ENCODE assay signal across 12 cellular contexts in the genomic region with DNA sequence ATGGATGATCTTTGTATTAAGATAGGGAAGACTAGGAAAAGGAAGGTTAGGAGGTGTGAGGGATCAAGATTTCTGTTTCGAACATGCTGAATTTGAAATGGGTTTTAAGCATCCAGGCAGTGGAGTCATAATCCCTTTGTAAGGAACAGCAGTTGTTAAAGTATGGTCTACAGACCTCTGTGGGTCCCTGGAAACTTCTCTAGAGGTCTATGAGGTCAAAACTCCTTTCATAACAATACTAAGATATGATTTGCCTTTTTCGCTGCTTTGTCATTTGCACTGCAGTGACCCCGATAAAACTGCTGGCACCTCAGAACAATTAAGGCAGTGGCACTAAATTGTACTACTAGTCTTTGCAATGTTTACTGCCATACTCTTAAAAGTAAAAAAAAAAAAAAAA. TPM values are rescaled to one million over a fixed set of nuclear protein-coding genes. Genes with fewer than 3 reads are reported as not detected.
DNase-seq lines count a peak whose midpoint lies in the region; ATAC-seq, FAIRE-seq and TF ChIP-seq lines count a peak whose summit lies in the region.
"Had no signal": no experiment of that assay in that cellular context is flagged by ENCODE, and none has a peak within 500 bp of the region (broad histone marks: within the 10 kb centered on the region; RNA-seq: fewer than 3 reads in every experiment).

No MANE protein-coding gene starts in this region.

- H3K9me3 ChIP-seq in breast epithelium (no peaks in the 10 kb centered on the region), SJCRH30 (replicated peaks) (no peaks in the 10 kb centered on the region), endothelial cell of umbilical vein (replicated peaks; ENCODE audit: control insufficient read depth, insufficient read depth, low read length) (no peaks in the 10 kb centered on the region), thymus (ENCODE audit: control insufficient read depth) (no peaks in the 10 kb centered on the region)
- H3K9me3 ChIP-seq: heart left ventricle had no signal

- H2AFZ ChIP-seq in endothelial cell of umbilical vein (ENCODE audit: low read depth, low read length): no peak overlapping the region

- peak overlapping the region; percentile 100 for H3K4me3 Mint-ChIP-seq in MCF 10A (ENCODE audit: unreplicated experiment)
- H3K4me3 Mint-ChIP-seq: dendritic cell treated with granulocyte-macrophage colony-stimulating factor and Interleukin-4, amounts not matched to agents 40 ng/mL and 50 ng/mL, for 4 days had no signal

- H3K27me3 Mint-ChIP-seq in MCF 10A (ENCODE audit: insufficient read depth, unreplicated experiment): no peaks in the 10 kb centered on the region
- H3K27me3 Mint-ChIP-seq: dendritic cell treated with granulocyte-macrophage colony-stimulating factor and Interleukin-4, amounts not matched to agents 40 ng/mL and 50 ng/mL, for 4 days had no signal

- H3K27ac Mint-ChIP-seq in MCF 10A (ENCODE audit: low read depth, unreplicated experiment): peak overlapping the region; percentile 12
- H3K27ac Mint-ChIP-seq: dendritic cell treated with granulocyte-macrophage colony-stimulating factor and Interleukin-4, amounts not matched to agents 40 ng/mL and 50 ng/mL, for 4 days had no signal

- no peak for ATAC-seq in left lobe of liver
- ATAC-seq: heart left ventricle had no signal

- POLR2A ChIA-PET in MCF 10A (lab: Yijun Ruan, JAX): interaction anchor here (0.7 kb wide), 1 partner anchor 115 kb away, joined by 3 read pairs; no protein-coding TSS in a partner anchor
- POLR2A ChIA-PET in endothelial cell of umbilical vein (lab: Charles Lee): interaction anchor here (0.6 kb wide), 1 partner anchor 272 kb away, joined by 5 read pairs; no protein-coding TSS in a partner anchor

- no peaks in the 10 kb centered on the region for H3K9me3 Mint-ChIP-seq in MCF 10A (ENCODE audit: unreplicated experiment)
- H3K9me3 Mint-ChIP-seq: dendritic cell treated with granulocyte-macrophage colony-stimulating factor and Interleukin-4, amounts not matched to agents 40 ng/mL and 50 ng/mL, for 4 days had no signal

- TF ChIP-seq POLR2A in breast epithelium (IDR thresholded peaks at IDR 0.05) (no peak), endothelial cell of umbilical vein (IDR thresholded peaks at IDR 0.05; ENCODE audit: low read depth, low read length) (no peak)

- H3K4me1 ChIP-seq in breast epithelium (peaks cover 0 to 4% of the 10 kb centered on the region in 2 donors), SJCRH30 (peaks cover 5% of the 10 kb centered on the region; the same call in 1 of the 2 replicates), endothelial cell of umbilical vein (ENCODE audit: control insufficient read depth, extremely low read depth, insufficient read depth, low read length) (peaks cover 23% of the 10 kb centered on the region), thymus (ENCODE audit: control insufficient read depth, insufficient read depth, low read length) (peaks cover 8% of the 10 kb centered on the region)

- H3K36me3 Mint-ChIP-seq in MCF 10A (ENCODE audit: insufficient read depth, unreplicated experiment): no peaks in the 10 kb centered on the region

- dilution Hi-C loops in endothelial cell of umbilical vein (cut with MboI; ENCODE audit: extremely low pct_ligation_motif_present, low sequenced_read_pairs): no loop called here

- TF ChIP-seq CTCF in MCF 10A (IDR thresholded peaks at IDR 0.05; ENCODE audit: unreplicated experiment) (no peak), breast epithelium (IDR thresholded peaks at IDR 0.05) (no peak), endothelial cell of umbilical vein (IDR thresholded peaks at IDR 0.05; ENCODE audit: extremely low read depth in 1 of 2, insufficient read depth in 1 of 2, low read depth in 1 of 2, low read length in 2 of 2) (no peak)

- intact Hi-C loops in MCF 10A (cut with micrococcal nuclease): no loop called here
- intact Hi-C loops in breast epithelium (cut with DNase I; ENCODE audit: low total_unique reads): no loop called here
- intact Hi-C loops in endothelial cell of umbilical vein (cut with micrococcal nuclease): no loop called here

- peak overlapping the region; percentile 90 for H3K4me2 ChIP-seq in endothelial cell of umbilical vein (ENCODE audit: insufficient read depth, low read length)

- BruUV-seq in MCF 10A (replicated peaks; lab: Mats Ljungman, UMichigan) (no TSS peak), endothelial cell of umbilical vein (replicated peaks; lab: Mats Ljungman, UMichigan) (no TSS peak)

- peaks cover 23% of the 10 kb centered on the region for H3K4me1 Mint-ChIP-seq in MCF 10A (ENCODE audit: insufficient read depth, unreplicated experiment)

- CTCF ChIA-PET in MCF 10A (lab: Yijun Ruan, JAX): interaction anchor here (0.6 to 1.9 kb wide), 3 partner anchors 114 to 219 kb away, joined by 3 to 9 read pairs (median 4); no protein-coding TSS in a partner anchor
- CTCF ChIA-PET in endothelial cell of umbilical vein (lab: Charles Lee): interaction anchor here (0.8 to 1.2 kb wide), 3 partner anchors 64 to 263 kb away, joined by 3 to 4 read pairs (median 3); no protein-coding TSS in a partner anchor

- WGBS in thymus: 96% methylated on average over 3 of the region's 3 CpGs

- no peaks in the 10 kb centered on the region for H3K9me1 ChIP-seq in endothelial cell of umbilical vein (replicated peaks; ENCODE audit: control insufficient read depth, extremely low read depth, insufficient read depth, low read length)

- H3K79me2 ChIP-seq in endothelial cell of umbilical vein (ENCODE audit: control insufficient read depth, insufficient read depth, low read length): peaks cover 44% of the 10 kb centered on the region

- H4K20me1 ChIP-seq in endothelial cell of umbilical vein (replicated peaks; ENCODE audit: control insufficient read depth, extremely low read depth, insufficient read depth, low read length): no peaks in the 10 kb centered on the region

- DNase-seq in MCF 10A (ENCODE audit: unreplicated experiment) (no peak), breast epithelium (ENCODE audit: low spot score in 2 of 2) (no peak), SJCRH30 (no peak), endothelial cell of umbilical vein (ENCODE audit: low read depth, low spot score) (no peak), islet precursor cell (no peak), left lobe of liver (ENCODE audit: low spot score) (no peak), NCI-H226 (no peak)
- DNase-seq: C1 segment of cervical spinal cord, heart left ventricle, SHP77 had no signal

- H3K4me3 ChIP-seq in breast epithelium (no peak overlapping the region), SJCRH30 (peak overlapping the region; percentile 68), endothelial cell of umbilical vein (replicated peaks in 1 of 3; ENCODE audit: insufficient read depth in 1 of 3, low read depth in 1 of 3, low read length in 3 of 3) (peak overlapping the region in 1 of 3 experiments; percentile 99), thymus (ENCODE audit: low read length) (peak overlapping the region; percentile 96)

- FAIRE-seq in endothelial cell of umbilical vein (lab: Jason Lieb, UNC): no peak

- H3K27ac ChIP-seq in breast epithelium: no peak overlapping the region
- no peak overlapping the region for H3K27ac ChIP-seq in SJCRH30
- no peak overlapping the region for H3K27ac ChIP-seq in endothelial cell of umbilical vein (ENCODE audit: insufficient read depth, low read depth, low read length)
- H3K27ac ChIP-seq in thymus (ENCODE audit: low read depth): no peak overlapping the region
- H3K27ac ChIP-seq: heart left ventricle had no signal

- no peaks in the 10 kb centered on the region for H3K36me3 ChIP-seq in breast epithelium
- H3K36me3 ChIP-seq in SJCRH30: peaks cover 46% of the 10 kb centered on the region
- no peaks in the 10 kb centered on the region for H3K36me3 ChIP-seq in endothelial cell of umbilical vein (ENCODE audit: control insufficient read depth in 2 of 2, extremely low read depth in 1 of 2, insufficient read depth in 2 of 2, low read length in 2 of 2)
- H3K36me3 ChIP-seq in thymus (ENCODE audit: control insufficient read depth, insufficient read depth): no peaks in the 10 kb centered on the region

- H3K9ac ChIP-seq in endothelial cell of umbilical vein (replicated peaks; ENCODE audit: extremely low read depth, insufficient read depth, low read length): peak overlapping the region; percentile 100

- H3K27me3 ChIP-seq in breast epithelium: no peaks in the 10 kb centered on the region
- no peaks in the 10 kb centered on the region for H3K27me3 ChIP-seq in SJCRH30
- H3K27me3 ChIP-seq in endothelial cell of umbilical vein (ENCODE audit: control insufficient read depth in 2 of 2, insufficient read depth in 2 of 2, low read length in 2 of 2): no peaks in the 10 kb centered on the region
- H3K27me3 ChIP-seq in thymus (ENCODE audit: control insufficient read depth, insufficient read depth): no peaks in the 10 kb centered on the region
- H3K27me3 ChIP-seq: heart left ventricle had no signal

TF ChIP-seq in endothelial cell of umbilical vein, 7 proteins besides CTCF, POLR2A, EP300 and RAD21 (continues in another document):
- TF ChIP-seq EZH2 (IDR thresholded peaks at IDR 0.05; ENCODE audit: borderline replicate concordance, low read depth, low read length, severe bottlenecking): no peak

RNA-seq across cellular contexts. Expression of a gene that starts 1.5 kb away (rescaled TPM):
- 7.1 and 10.8 TPM in 2 replicates for total RNA-seq in MCF 10A (2022)
- 1 to 10 TPM; 2.1 to 5.4 (median 2.9) TPM for total RNA-seq in breast epithelium
- total RNA-seq in SJCRH30 (2014; rRNA removed; shearing (Covaris generic)): 63.1 and 75.4 TPM in 2 replicates
- 23.1 and 23.4 TPM in 2 replicates for total RNA-seq in endothelial cell of umbilical vein
- polyA plus RNA-seq in endothelial cell of umbilical vein: 5.2 and 9.0 TPM in 2 replicates
- 11.0 and 14.4 TPM in 2 replicates for polyA plus RNA-seq in endothelial cell of umbilical vein (2011; cell fraction: cytosol; rRNA removed)
- polyA plus RNA-seq in endothelial cell of umbilical vein (2011; cell fraction: nucleus; rRNA removed): 17.9 and 38.4 TPM in 2 replicates
- polyA plus RNA-seq in endothelial cell of umbilical vein (2012): 9.6 and 20.0 TPM in 2 replicates
- 3.0 and 5.5 TPM in 2 replicates for polyA minus RNA-seq in endothelial cell of umbilical vein
- polyA minus RNA-seq in endothelial cell of umbilical vein (2011; cell fraction: cytosol; rRNA and poly(A)+ RNA removed): 12.2 TPM
- 8.2 and 14.4 TPM in 2 replicates for polyA minus RNA-seq in endothelial cell of umbilical vein (2011; cell fraction: nucleus; rRNA and poly(A)+ RNA removed)
- polyA plus RNA-seq in thymus: 3.4 TPM
- 0.65 TPM for total RNA-seq in left lobe of liver

RNA-seq across cellular contexts. Expression of a gene that starts 21.8 kb away (rescaled TPM):
- total RNA-seq in MCF 10A (2022) (77.9 and 87.1 TPM in 2 replicates), breast epithelium (10 to 100 TPM; 18.6 to 38.0 (median 29.0) TPM), endothelial cell of umbilical vein (38.7 and 47.0 TPM in 2 replicates), left lobe of liver (8.7 TPM)
- total RNA-seq in SJCRH30 (2014; rRNA removed; shearing (Covaris generic)): 25.1 and 26.1 TPM in 2 replicates
- polyA plus RNA-seq in endothelial cell of umbilical vein (45.4 and 48.7 TPM in 2 replicates), thymus (50.5 TPM)
- polyA plus RNA-seq in endothelial cell of umbilical vein (2011; cell fraction: cytosol; rRNA removed): 67.7 and 86.7 TPM in 2 replicates
- 58.7 and 68.9 TPM in 2 replicates for polyA plus RNA-seq in endothelial cell of umbilical vein (2011; cell fraction: nucleus; rRNA removed)
- polyA plus RNA-seq in endothelial cell of umbilical vein (2012): 41.4 and 47.0 TPM in 2 replicates
- polyA minus RNA-seq in endothelial cell of umbilical vein: 33.2 and 41.0 TPM in 2 replicates
- 8.8 TPM for polyA minus RNA-seq in endothelial cell of umbilical vein (2011; cell fraction: cytosol; rRNA and poly(A)+ RNA removed)
- polyA minus RNA-seq in endothelial cell of umbilical vein (2011; cell fraction: nucleus; rRNA and poly(A)+ RNA removed): 12.8 and 16.6 TPM in 2 replicates

Comparison
In these comparisons a context has a peak if more than half of its experiments do, and no peak if none do; other contexts are left out.
1. H3K4me3 ChIP-seq: peak in SJCRH30 (single experiment) and thymus (single experiment); none in breast epithelium (0 of 3).